ENCODE assay signal across 19 cellular contexts in genomic region chr10:116269612-116270011, GRCh38. TPM values are rescaled to one million over a fixed set of nuclear protein-coding genes. Genes with fewer than 3 reads are reported as not detected.
A peak's percentile ranks its signal among the peaks of the same experiment; 100 is the strongest.
DNase-seq lines count a peak whose midpoint lies in the region; ATAC-seq and TF ChIP-seq lines count a peak whose summit lies in the region.
"Had no signal": no experiment of that assay in that cellular context is flagged by ENCODE, and none has a peak within 500 bp of the region (broad histone marks: within the 10 kb centered on the region; RNA-seq: fewer than 3 reads in every experiment).

No MANE protein-coding gene starts in this region.

- H3K27ac Mint-ChIP-seq in activated T-cell treated with anti-CD3 and anti-CD28 coated beads, Interleukin-2, amount 50 U/mL, for 24 hours, result no peak overlapping the region
- H3K27ac Mint-ChIP-seq in Caco-2 (ENCODE audit: unreplicated experiment), result no peak overlapping the region
- H3K27ac Mint-ChIP-seq: CD4-positive, CD25-positive, alpha-beta regulatory T cell; HFFc6 had no signal

- no peak overlapping the region for H3K4me3 Mint-ChIP-seq in activated T-cell treated with anti-CD3 and anti-CD28 coated beads, Interleukin-2, amount 50 U/mL, for 24 hours
- H3K4me3 Mint-ChIP-seq in Caco-2 (ENCODE audit: unreplicated experiment), result no peak overlapping the region
- H3K4me3 Mint-ChIP-seq: CD4-positive, CD25-positive, alpha-beta regulatory T cell; HFFc6 had no signal

- H3K9me3 Mint-ChIP-seq in activated T-cell treated with anti-CD3 and anti-CD28 coated beads, Interleukin-2, amount 50 U/mL, for 24 hours, result no peaks in the 10 kb centered on the region
- peaks cover 9% of the 10 kb centered on the region for H3K9me3 Mint-ChIP-seq in Caco-2 (ENCODE audit: unreplicated experiment)
- H3K9me3 Mint-ChIP-seq: HFFc6 had no signal

- no peak for TF ChIP-seq POLR2A in gastrocnemius medialis (IDR thresholded peaks at IDR 0.05)
- TF ChIP-seq POLR2A in breast epithelium (IDR thresholded peaks at IDR 0.05), result no peak

- H3K27me3 Mint-ChIP-seq in activated T-cell treated with anti-CD3 and anti-CD28 coated beads, Interleukin-2, amount 50 U/mL, for 24 hours, result peaks cover 67% of the 10 kb centered on the region
- no peaks in the 10 kb centered on the region for H3K27me3 Mint-ChIP-seq in Caco-2 (ENCODE audit: insufficient read depth, unreplicated experiment)

- CTCF ChIA-PET in Caco-2 (lab: Charles Lee), result no interaction called here

- H3K4me1 Mint-ChIP-seq in activated T-cell treated with anti-CD3 and anti-CD28 coated beads, Interleukin-2, amount 50 U/mL, for 24 hours (ENCODE audit: low read depth), result peaks cover 11% of the 10 kb centered on the region
- no peaks in the 10 kb centered on the region for H3K4me1 Mint-ChIP-seq in Caco-2 (ENCODE audit: low read depth, unreplicated experiment)

- H3K4me1 ChIP-seq in gastrocnemius medialis (peaks cover 17 to 21% of the 10 kb centered on the region in 2 donors), Caco-2 (no peaks in the 10 kb centered on the region), breast epithelium (peaks cover 0 to 11% of the 10 kb centered on the region in 2 donors)

- H3K36me3 ChIP-seq in H7 (replicated peaks; ENCODE audit: control insufficient read depth, insufficient read depth, low read length) (no peaks in the 10 kb centered on the region), gastrocnemius medialis (no peaks in the 10 kb centered on the region), Caco-2 (ENCODE audit: control insufficient read depth, insufficient read depth, low read length) (no peaks in the 10 kb centered on the region), breast epithelium (no peaks in the 10 kb centered on the region)

- intact Hi-C loops in gastrocnemius medialis (cut with DNase I; ENCODE audit: low total_unique reads) (no loop called here), Caco-2 (cut with micrococcal nuclease; ENCODE audit: unreplicated experiment) (no loop called here), breast epithelium (cut with DNase I; ENCODE audit: low total_unique reads) (loop anchor here (5.0 kb wide), 1 partner anchor 387 kb away; no protein-coding TSS in a partner anchor)

- in situ Hi-C loops in ACHN (cut with HindIII; ENCODE audit: low pct_ligation_motif_present, low pct_unique_long_range_greater_than_20kb, low sequenced_read_pairs), result no loop called here
- in situ Hi-C loops in gastrocnemius medialis (cut with MboI; ENCODE audit: low sequenced_read_pairs in 4 of 4), result no loop called here

- no peaks in the 10 kb centered on the region for H3K36me3 Mint-ChIP-seq in activated T-cell treated with anti-CD3 and anti-CD28 coated beads, Interleukin-2, amount 50 U/mL, for 24 hours (ENCODE audit: low read depth)
- H3K36me3 Mint-ChIP-seq in Caco-2 (ENCODE audit: insufficient read depth, unreplicated experiment), result no peaks in the 10 kb centered on the region
- H3K36me3 Mint-ChIP-seq: CD4-positive, CD25-positive, alpha-beta regulatory T cell had no signal

- H3K9me3 ChIP-seq in gastrocnemius medialis (no peaks in the 10 kb centered on the region), Caco-2 (no peaks in the 10 kb centered on the region; the same call in 1 of the 2 replicates), breast epithelium (no peaks in the 10 kb centered on the region)

- H3K27me3 ChIP-seq in H7 (ENCODE audit: control insufficient read depth, insufficient read depth, low read length), result peaks cover 66% of the 10 kb centered on the region
- peaks cover 22 to 52% (median 45%) of the 10 kb centered on the region in 3 donors for H3K27me3 ChIP-seq in gastrocnemius medialis
- no peaks in the 10 kb centered on the region for H3K27me3 ChIP-seq in Caco-2 (replicated peaks; ENCODE audit: control insufficient read depth, insufficient read depth, low read length)
- H3K27me3 ChIP-seq in breast epithelium, result peaks cover 0 to 37% of the 10 kb centered on the region in 2 donors

- H3K27ac ChIP-seq in gastrocnemius medialis (no peak overlapping the region), breast epithelium (peak overlapping the region in 1 of 2 donors; percentile 80)

- no TSS peak for BruUV-seq in Caco-2 (replicated peaks; lab: Mats Ljungman, UMichigan)

- ATAC-seq in gastrocnemius medialis, result no peak
- ATAC-seq: Panc1 had no signal

- DNase-seq in ACHN (peak; percentile 56), H7 (peak; percentile 31), inferior parietal cortex (ENCODE audit: extremely low spot score) (peak; percentile 20), gastrocnemius medialis (peak; percentile 20), Caco-2 (no peak), breast epithelium (ENCODE audit: low spot score in 2 of 2) (no peak)
- no peak for DNase-seq in activated T-cell treated with anti-CD3 and anti-CD28 coated beads, Interleukin-2, amount 50 U/mL, for 24 hours
- DNase-seq: Calu3; CD4-positive, CD25-positive, alpha-beta regulatory T cell; HFFc6; IMR-90; NCI-H1417 treated with DMSO at 0.1 percent for 48 hours; NCI-H2029; NCI-H510A; SHP77 treated with DMSO at 0.1 percent for 48 hours had no signal

- POLR2A ChIA-PET in Caco-2 (lab: Charles Lee), result no interaction called here

- no peak overlapping the region for H3K4me3 ChIP-seq in H7 (ENCODE audit: insufficient read depth, low read depth, low read length)
- H3K4me3 ChIP-seq in gastrocnemius medialis, result no peak overlapping the region
- no peak overlapping the region for H3K4me3 ChIP-seq in Caco-2 (ENCODE audit: low read depth, low read length)
- H3K4me3 ChIP-seq in breast epithelium, result no peak overlapping the region

- TF ChIP-seq CTCF in gastrocnemius medialis (IDR thresholded peaks at IDR 0.05 in 4 of 5, conservative IDR thresholded peaks at IDR 0.05 in 1 of 5) (no peak), Caco-2 (IDR thresholded peaks at IDR 0.05; ENCODE audit: insufficient read depth in 1 of 2, low read depth in 1 of 2, low read length in 1 of 2, severe bottlenecking in 1 of 2, unreplicated experiment in 1 of 2) (no peak), breast epithelium (IDR thresholded peaks at IDR 0.05) (no peak)

RNA-seq across cellular contexts. Expression of gene GFRA1, which starts 3.4 kb away (rescaled TPM):
- 1.6 and 1.7 TPM in 2 replicates for total RNA-seq in H7 (2014; rRNA removed; shearing (Covaris generic))
- total RNA-seq in gastrocnemius medialis (10 to 100 TPM; 21.2 to 34.2 (median 25.2) TPM), Caco-2 (2022) (not detected in 2 replicates), breast epithelium (100 to 1,000 TPM in 1 of 3 donors, 10 to 100 TPM in 2; 88.2 to 153 (median 98.5) TPM)
- total RNA-seq: A673; Calu3; CD4-positive, CD25-positive, alpha-beta regulatory T cell had no signal

RNA-seq across cellular contexts. Expression of gene CCDC172, which starts 54.6 kb away (rescaled TPM):
- total RNA-seq in H7 (2014; rRNA removed; shearing (Covaris generic)), result 1.0 and 3.4 TPM in 2 replicates
- total RNA-seq in gastrocnemius medialis, result not detected
- total RNA-seq in Caco-2 (2022), result not detected in 2 replicates
- not detected for total RNA-seq in breast epithelium
- total RNA-seq: A673; Calu3; CD4-positive, CD25-positive, alpha-beta regulatory T cell; G401; HFFc6; IMR-90; LHCN-M2 had no signal

Comparison
In these comparisons a context has a peak if more than half of its experiments do, and no peak if none do; other contexts are left out.
1. DNase-seq: peak in ACHN (single experiment), H7 (single experiment), inferior parietal cortex (single experiment) and gastrocnemius medialis (2 of 2); none in activated T-cell treated with anti-CD3 and anti-CD28 coated beads, Interleukin-2, amount 50 U/mL, for 24 hours (single experiment), Caco-2 (0 of 2) and breast epithelium (0 of 2).